Comparison of ENCODE assay signal across 18 cellular contexts in genomic region chr5:66326276-66326675, GRCh38.
"Had no signal": no experiment of that assay in that cellular context is flagged by ENCODE, and none has a peak within 500 bp of the region (broad histone marks: within the 10 kb centered on the region; RNA-seq: fewer than 3 reads in every experiment).

No MANE protein-coding gene starts in this region.

- DNase-seq: effector memory CD8-positive, alpha-beta T cell; foreskin fibroblast; glutamatergic neuron; kidney; lower lobe of right lung; midbrain; nucleus accumbens; ovary; spleen; stimulated activated CD4-positive, alpha-beta T cell treated with anti-CD3 and anti-CD28 coated beads, Interleukin-15, amount 100 ng/mL, for 24 hours; stimulated activated CD4-positive, alpha-beta T cell treated with anti-CD3 and anti-CD28 coated beads, Interleukin-1b, Interleukin-23, amount 100 ng/mL, for 48 hours; stimulated activated CD4-positive, alpha-beta T cell treated with anti-CD3 and anti-CD28 coated beads, Interleukin-4, amount 100 ng/mL, for 24 hours; testis; upper lobe of right lung had no signal

- ATAC-seq: effector memory CD8-positive, alpha-beta T cell; gastroesophageal sphincter; lower lobe of right lung; natural killer cell treated with Interleukin-12 subunit alpha and Interleukin-12 subunit beta and Interleukin-15 and Interleukin-18, amount 100 ng/mL, for 72 hours; sciatic nerve; stimulated activated memory B cell treated with anti-CD40 and anti-IgM and Interleukin-4, amounts not matched to agents 10 μg/mL and 1 μg/mL and 100 μg/mL, for 72 hours; upper lobe of right lung had no signal
